In genomic region chr4:7799723-7800122, GRCh38 we compare ENCODE assay signal across 31 cellular contexts.
"Had no signal": no experiment of that assay in that cellular context is flagged by ENCODE, and none has a peak within 500 bp of the region (broad histone marks: within the 10 kb centered on the region; RNA-seq: fewer than 3 reads in every experiment).

No MANE protein-coding gene starts in this region.

- H3K27me3 Mint-ChIP-seq: activated CD4-positive, alpha-beta memory T cell treated with anti-CD3 and anti-CD28 coated beads, Interleukin-2, amount 10 ng/mL, durations not matched to agents 7 days and 5 days; activated CD8-positive, alpha-beta memory T cell treated with anti-CD3 and anti-CD28 coated beads, Interleukin-2, amount 10 ng/mL, durations not matched to agents 7 days and 5 days; activated naive CD4-positive, alpha-beta T cell treated with anti-CD3 and anti-CD28 coated beads, Interleukin-2, amount 10 ng/mL, durations not matched to agents 7 days and 5 days; activated naive CD8-positive, alpha-beta T cell; activated naive CD8-positive, alpha-beta T cell treated with anti-CD3 and anti-CD28 coated beads, Interleukin-2, amount 50 U/mL, for 24 hours had no signal

- H3K27ac Mint-ChIP-seq: activated CD4-positive, alpha-beta memory T cell treated with anti-CD3 and anti-CD28 coated beads, Interleukin-2, amount 10 ng/mL, durations not matched to agents 7 days and 5 days; activated CD8-positive, alpha-beta memory T cell treated with anti-CD3 and anti-CD28 coated beads, Interleukin-2, amount 10 ng/mL, durations not matched to agents 7 days and 5 days; activated naive CD8-positive, alpha-beta T cell; activated naive CD8-positive, alpha-beta T cell treated with anti-CD3 and anti-CD28 coated beads, Interleukin-2, amount 50 U/mL, for 24 hours had no signal

- H3K27me3 ChIP-seq: brain microvascular endothelial cell, MG63, Peyer's patch had no signal

- DNase-seq: activated CD4-positive, alpha-beta memory T cell treated with anti-CD3 and anti-CD28 coated beads, Interleukin-2, amount 10 ng/mL, durations not matched to agents 7 days and 5 days; activated CD4-positive, alpha-beta T cell treated with anti-CD3 and anti-CD28 coated beads for 1 hour; activated CD4-positive, alpha-beta T cell treated with anti-CD3 and anti-CD28 coated beads for 48 hours; activated CD4-positive, CD25-positive, alpha-beta regulatory T cell; activated CD8-positive, alpha-beta memory T cell treated with anti-CD3 and anti-CD28 coated beads for 24 hours; activated CD8-positive, alpha-beta memory T cell treated with anti-CD3 and anti-CD28 coated beads, Interleukin-2, amount 10 ng/mL, durations not matched to agents 7 days and 5 days; activated CD8-positive, alpha-beta memory T cell treated with anti-CD3 and anti-CD28 coated beads, Interleukin-2, amount 50 U/mL, for 48 hours; activated effector memory CD4-positive, alpha-beta T cell treated with Interleukin-2 at 50 U/mL for 16 hours; activated naive CD4-positive, alpha-beta T cell treated with anti-CD3 and anti-CD28 coated beads, Interleukin-2, amount 10 ng/mL, durations not matched to agents 7 days and 5 days; activated naive CD8-positive, alpha-beta T cell treated with anti-CD3 and anti-CD28 coated beads, Interleukin-2, amount 50 U/mL, for 24 hours; activated T-cell treated with anti-CD3 and anti-CD28 coated beads, Interleukin-2, amount 50 U/mL, for 48 hours; brain microvascular endothelial cell; Kasumi-1; KG1; MG63; NCI-H1048; NCI-H1436 treated with DMSO at 0.1 percent for 48 hours; NCI-H1694 treated with DMSO at 0.1 percent for 48 hours; NCI-H2029; NCI-H345; NCI-H524 treated with DMSO at 0.1 percent for 48 hours; PC-3; RPMI8226; SIG-M5; SW 1271; T-helper 1 cell; T-helper 2 cell; T-helper 9 cell; WERI-Rb-1 had no signal

- H3K4me3 Mint-ChIP-seq: activated CD4-positive, alpha-beta memory T cell treated with anti-CD3 and anti-CD28 coated beads, Interleukin-2, amount 10 ng/mL, durations not matched to agents 7 days and 5 days; activated CD8-positive, alpha-beta memory T cell treated with anti-CD3 and anti-CD28 coated beads, Interleukin-2, amount 10 ng/mL, durations not matched to agents 7 days and 5 days; activated naive CD4-positive, alpha-beta T cell treated with anti-CD3 and anti-CD28 coated beads, Interleukin-2, amount 10 ng/mL, durations not matched to agents 7 days and 5 days; activated naive CD8-positive, alpha-beta T cell; activated naive CD8-positive, alpha-beta T cell treated with anti-CD3 and anti-CD28 coated beads, Interleukin-2, amount 50 U/mL, for 24 hours had no signal

- ATAC-seq: activated CD8-positive, alpha-beta memory T cell treated with anti-CD3 and anti-CD28 coated beads, Interleukin-2, amount 10 ng/mL, durations not matched to agents 7 days and 5 days; activated naive CD8-positive, alpha-beta T cell treated with anti-CD3 and anti-CD28 coated beads, Interleukin-2, amount 50 U/mL, for 24 hours; PC-3 had no signal

- H3K4me3 ChIP-seq: MG63, Peyer's patch had no signal

- H3K9me3 Mint-ChIP-seq: activated CD4-positive, alpha-beta memory T cell treated with anti-CD3 and anti-CD28 coated beads, Interleukin-2, amount 10 ng/mL, durations not matched to agents 7 days and 5 days; activated naive CD4-positive, alpha-beta T cell treated with anti-CD3 and anti-CD28 coated beads, Interleukin-2, amount 10 ng/mL, durations not matched to agents 7 days and 5 days; activated naive CD8-positive, alpha-beta T cell treated with anti-CD3 and anti-CD28 coated beads, Interleukin-2, amount 50 U/mL, for 24 hours had no signal

- H3K36me3 Mint-ChIP-seq: activated CD8-positive, alpha-beta memory T cell treated with anti-CD3 and anti-CD28 coated beads, Interleukin-2, amount 10 ng/mL, durations not matched to agents 7 days and 5 days had no signal

- H3K27ac ChIP-seq: brain microvascular endothelial cell, Peyer's patch, WERI-Rb-1 had no signal

- H3K9me3 ChIP-seq: MG63, Peyer's patch had no signal
